27 cellular contexts compared by ENCODE assay signal in genomic region chr16:85633888-85634287, GRCh38.
"Had no signal": no experiment of that assay in that cellular context is flagged by ENCODE, and none has a peak within 500 bp of the region (broad histone marks: within the 10 kb centered on the region; RNA-seq: fewer than 3 reads in every experiment).

No MANE protein-coding gene starts in this region.

- H3K27me3 ChIP-seq: left lung, neural progenitor cell, ovary, sigmoid colon, spleen, tibial nerve, upper lobe of left lung, vagina had no signal

- FAIRE-seq: islet of Langerhans, kidney, small intestine had no signal

- H3K4me3 ChIP-seq: left lung, lower lobe of right lung, neural progenitor cell, ovary, prostate gland, sigmoid colon, spleen, tibial nerve, upper lobe of left lung, vagina had no signal

- H3K4me2 ChIP-seq: neural progenitor cell had no signal

- DNase-seq: hippocampal formation; immature natural killer cell; kidney; left colon; left lung; lower lobe of right lung; mammary epithelial cell; mesenchymal stem cell; naive B cell; natural killer cell; nephron progenitor cell; ovary; posterior cingulate gyrus; retina; right cardiac atrium; sigmoid colon; small intestine; spleen; stimulated activated CD4-positive, alpha-beta T cell treated with anti-CD3 and anti-CD28 coated beads, Interleukin-4, amount 100 ng/mL, for 24 hours; stimulated activated naive CD4-positive, alpha-beta T cell had no signal

- ATAC-seq: left colon; left lung; lower lobe of right lung; natural killer cell; right cardiac atrium; stimulated activated effector memory CD8-positive, alpha-beta T cell treated with anti-CD3 and anti-CD28 coated beads, Interleukin-12 subunit alpha, Interleukin-12 subunit beta, amount 100 ng/mL, for 72 hours had no signal

- H3K9ac ChIP-seq: neural progenitor cell had no signal

- H3K9me3 ChIP-seq: lower lobe of right lung, ovary, prostate gland, sigmoid colon, vagina had no signal

- H3K36me3 ChIP-seq: neural progenitor cell, ovary, prostate gland had no signal

- H2AFZ ChIP-seq: neural progenitor cell had no signal

- H3K27ac ChIP-seq: left lung, lower lobe of right lung, neural progenitor cell, ovary, prostate gland, sigmoid colon, spleen, tibial nerve, upper lobe of left lung, vagina had no signal
